Comparison of ENCODE assay signal across 34 cellular contexts in the genomic region with DNA sequence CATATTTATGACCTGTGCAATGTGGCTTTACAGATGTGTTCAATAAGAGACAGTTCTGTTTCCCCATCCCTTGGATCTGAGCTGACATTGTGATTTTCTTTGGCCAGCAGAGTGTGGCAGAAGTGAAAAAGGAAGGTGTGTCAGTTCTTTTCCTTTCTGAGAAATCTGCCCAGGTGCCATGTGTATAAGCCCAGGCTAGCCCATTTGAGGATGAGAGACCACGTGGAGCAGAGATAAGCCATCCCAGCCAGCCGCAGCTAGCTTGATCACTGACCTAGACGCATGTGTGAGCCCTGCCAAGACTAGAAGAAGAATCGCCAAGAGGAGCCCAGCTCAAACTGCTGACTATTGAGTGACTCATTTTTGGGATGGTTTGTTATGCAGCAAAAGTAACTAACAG.
"Had no signal": no experiment of that assay in that cellular context is flagged by ENCODE, and none has a peak within 500 bp of the region (broad histone marks: within the 10 kb centered on the region; RNA-seq: fewer than 3 reads in every experiment).

No MANE protein-coding gene starts in this region.

- H3K36me3 ChIP-seq: adrenal gland, breast epithelium had no signal

- H3K27me3 ChIP-seq: adrenal gland, body of pancreas, breast epithelium had no signal

- ATAC-seq: activated naive CD4-positive, alpha-beta T cell treated with anti-CD3 and anti-CD28 coated beads, Interleukin-2, amount 50 U/mL, for 72 hours; activated T-cell treated with anti-CD3 and anti-CD28 coated beads, Interleukin-2, amount 50 U/mL, for 4 hours; body of pancreas; Panc1; SK-N-SH treated with all-trans-retinoic acid at 6 μM for 48 hours had no signal

- DNase-seq: activated B cell treated with CpG ODN at 0.5 μM for 24 hours; activated CD4-positive, alpha-beta memory T cell treated with anti-CD3 and anti-CD28 coated beads for 36 hours; activated CD4-positive, alpha-beta T cell treated with anti-CD3 and anti-CD28 coated beads for 4 hours; activated CD4-positive, alpha-beta T cell treated with anti-CD3 and anti-CD28 coated beads, Interleukin-2, amount 50 U/mL, for 1 hour; activated CD4-positive, CD25-positive, alpha-beta regulatory T cell treated with anti-CD3 and anti-CD28 coated beads, Interleukin-2, amount 50 U/mL, for 72 hours; activated CD8-positive, alpha-beta memory T cell treated with anti-CD3 and anti-CD28 coated beads, Interleukin-2, amount 50 U/mL, for 4 hours; activated gamma-delta T cell treated with Interleukin-2 at 50 U/mL for 16 hours; activated naive CD4-positive, alpha-beta T cell treated with anti-CD3 and anti-CD28 coated beads for 36 hours; activated T-cell treated with anti-CD3 and anti-CD28 coated beads for 4 hours; activated T-cell treated with anti-CD3 and anti-CD28 coated beads, Interleukin-2, amount 50 U/mL, for 4 hours; adrenal gland; body of pancreas; Karpas-422; NCI-H1048; NCI-H1105 treated with DMSO at 0.1 percent for 48 hours; NCI-H1436 treated with DMSO at 0.1 percent for 48 hours; NCI-H1694 treated with DMSO at 0.1 percent for 48 hours; NCI-H2029; NCI-H2107; NCI-H2171; NCI-H2227 treated with DMSO at 0.1 percent for 48 hours; NCI-H446; NCI-H524; NCI-H69; NCI-H82; SHP77 treated with DMSO at 0.1 percent for 48 hours; T-helper 1 cell; T-helper 2 cell; T-helper 9 cell had no signal

- H3K9me3 ChIP-seq: adrenal gland, body of pancreas, breast epithelium had no signal

- H3K4me3 ChIP-seq: adrenal gland, body of pancreas, breast epithelium had no signal

- H3K4me1 ChIP-seq: adrenal gland, body of pancreas, breast epithelium had no signal

- H3K27ac ChIP-seq: body of pancreas, breast epithelium, VCaP had no signal
